Comparison of ENCODE assay signal across 13 cellular contexts in genomic region chr14:56807586-56808168, GRCh38. TPM values are rescaled to one million over a fixed set of nuclear protein-coding genes. Genes with fewer than 3 reads are reported as not detected.
DNase-seq lines count a peak whose midpoint lies in the region; ATAC-seq and TF ChIP-seq lines count a peak whose summit lies in the region.
"Had no signal": no experiment of that assay in that cellular context is flagged by ENCODE, and none has a peak within 500 bp of the region (broad histone marks: within the 10 kb centered on the region; RNA-seq: fewer than 3 reads in every experiment).

No MANE protein-coding gene starts in this region.

- WGBS in psoas muscle, 3 donors: 3 to 6% (median 6%) methylated on average over 37 to 39 of the region's 39 CpGs

- H3K9ac ChIP-seq in iPS-15b (ENCODE audit: low read depth, low read length): no peak overlapping the region

- H3K36me3 Mint-ChIP-seq in activated T-cell treated with anti-CD3 and anti-CD28 coated beads, Interleukin-2, amount 50 U/mL, for 24 hours (ENCODE audit: low read depth): no peaks in the 10 kb centered on the region
- H3K36me3 Mint-ChIP-seq in IgD-negative memory B cell: peaks cover 2% of the 10 kb centered on the region

- no peak for DNase-seq in activated T-cell treated with anti-CD3 and anti-CD28 coated beads, Interleukin-2, amount 50 U/mL, for 24 hours
- DNase-seq in activated T-cell treated with anti-CD3 and anti-CD28 coated beads, Interleukin-2, amount 50 U/mL, for 1 hour: no peak
- DNase-seq in psoas muscle: no peak
- no peak for DNase-seq in kidney tubule cell (ENCODE audit: low spot score)
- DNase-seq in cortex of kidney (lab: John Stamatoyannopoulos, UW): no peak
- DNase-seq: NCI-H2029, Right ventricle myocardium superior had no signal

- H3K9me3 Mint-ChIP-seq in activated T-cell treated with anti-CD3 and anti-CD28 coated beads, Interleukin-2, amount 50 U/mL, for 24 hours: peaks cover 3% of the 10 kb centered on the region
- H3K9me3 Mint-ChIP-seq in IgD-negative memory B cell: peaks cover 0 to 8% (median 2%) of the 10 kb centered on the region in 3 donors

- H3K4me3 Mint-ChIP-seq in activated T-cell treated with anti-CD3 and anti-CD28 coated beads, Interleukin-2, amount 50 U/mL, for 24 hours: no peak overlapping the region
- H3K4me3 Mint-ChIP-seq in IgD-negative memory B cell: peak overlapping the region in 1 of 4 donors; percentile 6

- H3K36me3 ChIP-seq in iPS-15b (ENCODE audit: control insufficient read depth, insufficient read depth, low read length) (peaks cover 1% of the 10 kb centered on the region), psoas muscle (ENCODE audit: insufficient read depth in 1 of 2, low read depth in 1 of 2) (no peaks in the 10 kb centered on the region)

- H3K4me1 Mint-ChIP-seq in activated T-cell treated with anti-CD3 and anti-CD28 coated beads, Interleukin-2, amount 50 U/mL, for 24 hours (ENCODE audit: low read depth): peaks cover 36% of the 10 kb centered on the region
- H3K4me1 Mint-ChIP-seq in IgD-negative memory B cell: peaks cover 4 to 19% (median 9%) of the 10 kb centered on the region in 3 donors

- no peak for ATAC-seq in psoas muscle
- ATAC-seq in GM21576 (IDR thresholded peaks at IDR 0.05; ENCODE audit: unreplicated experiment): no peak

- H3K27ac Mint-ChIP-seq in activated T-cell treated with anti-CD3 and anti-CD28 coated beads, Interleukin-2, amount 50 U/mL, for 24 hours: peak overlapping the region; percentile 7
- peak overlapping the region in 2 of 3 donors; percentile 5 to 32 for H3K27ac Mint-ChIP-seq in IgD-negative memory B cell

- H3K4me1 ChIP-seq in iPS-15b (ENCODE audit: control insufficient read depth, insufficient read depth, low read length): peaks cover 30% of the 10 kb centered on the region
- peaks cover 7% of the 10 kb centered on the region for H3K4me1 ChIP-seq in psoas muscle

- peak overlapping the region; percentile 57 for H3K4me3 ChIP-seq in iPS-15b (ENCODE audit: low read depth, low read length)
- peak overlapping the region; percentile 52 for H3K4me3 ChIP-seq in psoas muscle

- peaks cover 90% of the 10 kb centered on the region for H3K27me3 Mint-ChIP-seq in activated T-cell treated with anti-CD3 and anti-CD28 coated beads, Interleukin-2, amount 50 U/mL, for 24 hours
- H3K27me3 Mint-ChIP-seq in IgD-negative memory B cell: peaks cover 74% of the 10 kb centered on the region

- H3K9me3 ChIP-seq in iPS-15b (ENCODE audit: control insufficient read depth, insufficient read depth, low read length) (no peaks in the 10 kb centered on the region), psoas muscle (no peaks in the 10 kb centered on the region)

- no peak for TF ChIP-seq CTCF in psoas muscle (IDR thresholded peaks at IDR 0.05)

- H3K27me3 ChIP-seq in iPS-15b (ENCODE audit: control insufficient read depth, insufficient read depth, low read length): peaks cover 68% of the 10 kb centered on the region
- H3K27me3 ChIP-seq in psoas muscle (ENCODE audit: insufficient read depth in 3 of 3, low read length in 2 of 3): peaks cover 8 to 99% (median 61%) of the 10 kb centered on the region in 3 donors

- intact Hi-C loops in psoas muscle (cut with DNase I): no loop called here

- H3K27ac ChIP-seq in psoas muscle: no peak overlapping the region

RNA-seq across cellular contexts. Expression of gene OTX2, which starts 2.6 kb away (rescaled TPM):
- polyA plus RNA-seq in IgD-negative memory B cell (not detected), psoas muscle (not detected)
- total RNA-seq in psoas muscle: not detected
- total RNA-seq: dermis microvascular lymphatic vessel endothelial cell, myocyte, Right ventricle myocardium superior had no signal
- polyA plus RNA-seq: AG04450 had no signal
